Comparison of ENCODE assay signal across 1 cellular context in the genomic region with DNA sequence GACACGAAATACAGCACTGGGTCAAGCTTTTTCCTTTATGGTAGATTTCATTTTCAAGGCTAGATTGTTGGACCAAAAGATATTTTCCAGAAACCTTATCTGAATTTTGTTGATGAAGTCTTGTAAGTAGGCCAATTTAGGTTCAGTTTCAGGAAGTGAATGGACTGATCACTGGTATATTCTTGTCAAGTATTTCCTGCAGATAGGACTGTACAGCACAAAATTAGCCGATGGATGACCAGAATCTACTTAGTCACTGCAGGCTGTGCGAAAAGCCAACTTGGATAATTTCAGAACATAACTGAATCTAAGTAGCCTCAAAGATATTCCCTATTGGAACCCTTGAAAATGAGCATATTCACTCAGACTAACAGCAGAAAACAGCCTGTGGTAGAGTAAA.
TF ChIP-seq lines count a peak whose summit lies in the region.

No MANE protein-coding gene starts in this region.

TF ChIP-seq in HepG2, 621 proteins besides CTCF, POLR2A, EP300 and RAD21 (continued from another document):
- TF ChIP-seq SMAD3 (CRISPR knock-in tag; IDR thresholded peaks at IDR 0.05) (no peak), RARA (CRISPR knock-in tag; IDR thresholded peaks at IDR 0.05) (no peak), ARID2 (CRISPR knock-in tag; IDR thresholded peaks at IDR 0.05; ENCODE audit: borderline replicate concordance) (no peak), ZFAT (CRISPR knock-in tag; conservative IDR thresholded peaks at IDR 0.05) (no peak), ZNF780A (CRISPR knock-in tag; IDR thresholded peaks at IDR 0.05) (no peak), ZNF205 (CRISPR knock-in tag; IDR thresholded peaks at IDR 0.05) (no peak)
- TF ChIP-seq, protein P1, sequence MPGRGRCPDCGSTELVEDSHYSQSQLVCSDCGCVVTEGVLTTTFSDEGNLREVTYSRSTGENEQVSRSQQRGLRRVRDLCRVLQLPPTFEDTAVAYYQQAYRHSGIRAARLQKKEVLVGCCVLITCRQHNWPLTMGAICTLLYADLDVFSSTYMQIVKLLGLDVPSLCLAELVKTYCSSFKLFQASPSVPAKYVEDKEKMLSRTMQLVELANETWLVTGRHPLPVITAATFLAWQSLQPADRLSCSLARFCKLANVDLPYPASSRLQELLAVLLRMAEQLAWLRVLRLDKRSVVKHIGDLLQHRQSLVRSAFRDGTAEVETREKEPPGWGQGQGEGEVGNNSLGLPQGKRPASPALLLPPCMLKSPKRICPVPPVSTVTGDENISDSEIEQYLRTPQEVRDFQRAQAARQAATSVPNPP (CRISPR knock-in tag; IDR thresholded peaks at IDR 0.05): no peak
